In the genomic region with DNA sequence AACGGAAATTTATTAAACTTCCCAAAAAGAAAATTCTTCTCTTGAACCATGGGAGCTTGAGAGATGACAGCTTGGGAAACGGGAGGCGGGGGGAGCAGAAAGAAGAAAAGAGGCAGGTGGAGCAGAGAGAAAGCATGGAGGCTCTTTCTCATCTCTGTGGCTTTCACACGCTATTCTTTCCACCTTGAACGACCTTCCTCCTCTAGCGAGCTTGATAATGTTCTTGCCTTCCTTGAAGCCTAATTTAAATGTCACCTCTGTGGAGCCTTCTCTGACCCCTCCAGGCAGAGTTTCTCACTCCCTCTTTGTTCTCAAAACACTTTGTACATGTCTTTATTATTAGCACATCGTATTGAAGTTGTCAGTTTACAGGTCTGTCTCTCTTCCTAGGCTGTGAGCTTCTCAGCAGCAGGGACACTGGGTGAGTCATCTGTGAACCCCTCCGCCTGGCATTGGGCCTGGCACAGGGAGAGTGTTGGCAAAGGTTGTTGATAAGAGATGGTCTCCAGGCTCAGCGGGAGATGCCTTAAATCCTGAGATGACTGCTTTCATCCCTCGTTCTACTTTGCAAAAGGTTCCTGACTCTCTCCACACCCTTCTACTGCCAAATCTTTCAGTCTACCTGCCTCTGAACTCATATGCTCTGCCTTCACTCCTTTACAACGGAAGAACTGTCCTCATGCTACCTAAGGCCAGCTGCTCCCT, we compare ENCODE assay signal across 1 cellular context.
TF ChIP-seq lines count a peak whose summit lies in the region.

No MANE protein-coding gene starts in this region.

TF ChIP-seq in HEK293, 187 proteins besides CTCF, POLR2A, EP300 and RAD21 (continued from another document):
- TF ChIP-seq, protein P1, sequence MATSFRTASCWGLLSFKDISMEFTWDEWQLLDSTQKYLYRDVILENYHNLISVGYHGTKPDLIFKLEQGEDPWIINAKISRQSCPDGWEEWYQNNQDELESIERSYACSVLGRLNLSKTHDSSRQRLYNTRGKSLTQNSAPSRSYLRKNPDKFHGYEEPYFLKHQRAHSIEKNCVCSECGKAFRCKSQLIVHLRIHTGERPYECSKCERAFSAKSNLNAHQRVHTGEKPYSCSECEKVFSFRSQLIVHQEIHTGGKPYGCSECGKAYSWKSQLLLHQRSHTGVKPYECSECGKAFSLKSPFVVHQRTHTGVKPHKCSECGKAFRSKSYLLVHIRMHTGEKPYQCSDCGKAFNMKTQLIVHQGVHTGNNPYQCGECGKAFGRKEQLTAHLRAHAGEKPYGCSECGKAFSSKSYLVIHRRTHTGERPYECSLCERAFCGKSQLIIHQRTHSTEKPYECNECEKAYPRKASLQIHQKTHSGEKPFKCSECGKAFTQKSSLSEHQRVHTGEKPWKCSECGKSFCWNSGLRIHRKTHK (tag by site-specific recombination; IDR thresholded peaks at IDR 0.05), result no peak
- TF ChIP-seq, protein P2, sequence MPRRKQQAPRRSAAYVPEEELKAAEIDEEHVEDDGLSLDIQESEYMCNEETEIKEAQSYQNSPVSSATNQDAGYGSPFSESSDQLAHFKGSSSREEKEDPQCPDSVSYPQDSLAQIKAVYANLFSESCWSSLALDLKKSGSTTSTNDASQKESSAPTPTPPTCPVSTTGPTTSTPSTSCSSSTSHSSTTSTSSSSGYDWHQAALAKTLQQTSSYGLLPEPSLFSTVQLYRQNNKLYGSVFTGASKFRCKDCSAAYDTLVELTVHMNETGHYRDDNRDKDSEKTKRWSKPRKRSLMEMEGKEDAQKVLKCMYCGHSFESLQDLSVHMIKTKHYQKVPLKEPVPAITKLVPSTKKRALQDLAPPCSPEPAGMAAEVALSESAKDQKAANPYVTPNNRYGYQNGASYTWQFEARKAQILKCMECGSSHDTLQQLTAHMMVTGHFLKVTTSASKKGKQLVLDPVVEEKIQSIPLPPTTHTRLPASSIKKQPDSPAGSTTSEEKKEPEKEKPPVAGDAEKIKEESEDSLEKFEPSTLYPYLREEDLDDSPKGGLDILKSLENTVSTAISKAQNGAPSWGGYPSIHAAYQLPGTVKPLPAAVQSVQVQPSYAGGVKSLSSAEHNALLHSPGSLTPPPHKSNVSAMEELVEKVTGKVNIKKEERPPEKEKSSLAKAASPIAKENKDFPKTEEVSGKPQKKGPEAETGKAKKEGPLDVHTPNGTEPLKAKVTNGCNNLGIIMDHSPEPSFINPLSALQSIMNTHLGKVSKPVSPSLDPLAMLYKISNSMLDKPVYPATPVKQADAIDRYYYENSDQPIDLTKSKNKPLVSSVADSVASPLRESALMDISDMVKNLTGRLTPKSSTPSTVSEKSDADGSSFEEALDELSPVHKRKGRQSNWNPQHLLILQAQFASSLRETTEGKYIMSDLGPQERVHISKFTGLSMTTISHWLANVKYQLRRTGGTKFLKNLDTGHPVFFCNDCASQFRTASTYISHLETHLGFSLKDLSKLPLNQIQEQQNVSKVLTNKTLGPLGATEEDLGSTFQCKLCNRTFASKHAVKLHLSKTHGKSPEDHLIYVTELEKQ (tag by site-specific recombination; IDR thresholded peaks at IDR 0.05; ENCODE audit: borderline replicate concordance), result no peak
- no peak for TF ChIP-seq ZNF311 (tag by site-specific recombination; IDR thresholded peaks at IDR 0.05; ENCODE audit: borderline replicate concordance)
- TF ChIP-seq ZSCAN23 (tag by site-specific recombination; IDR thresholded peaks at IDR 0.05), result no peak
- TF ChIP-seq ZNF707 (tag by site-specific recombination; IDR thresholded peaks at IDR 0.05), result no peak
